1 cellular context compared by ENCODE assay signal in genomic region chr21:41428311-41428710, GRCh38.
TF ChIP-seq lines count a peak whose summit lies in the region.

No MANE protein-coding gene starts in this region.

TF ChIP-seq in endothelial cell of umbilical vein, 7 proteins besides CTCF, POLR2A, EP300 and RAD21:
- TF ChIP-seq MAX (IDR thresholded peaks at IDR 0.05; ENCODE audit: insufficient read depth, insufficient read length): no peak
- no peak for TF ChIP-seq FOS (IDR thresholded peaks at IDR 0.05; ENCODE audit: borderline replicate concordance, insufficient read depth, low read length)
- no peak for TF ChIP-seq GATA2 (IDR thresholded peaks at IDR 0.05; ENCODE audit: insufficient read depth, insufficient read length, low read depth, low read length)
- TF ChIP-seq POLR2AphosphoS5 (IDR thresholded peaks at IDR 0.05; ENCODE audit: insufficient read depth, low read depth, low read length): no peak
- no peak for TF ChIP-seq MYC (IDR thresholded peaks at IDR 0.05; ENCODE audit: low read depth, low read length)
TF ChIP-seq in endothelial cell of umbilical vein: peak in this region for 0.
